In genomic region chr16:13968835-13969234, GRCh38 we compare ENCODE assay signal across 19 cellular contexts. TPM values are rescaled to one million over a fixed set of nuclear protein-coding genes. Genes with fewer than 3 reads are reported as not detected.
A peak's percentile ranks its signal among the peaks of the same experiment; 100 is the strongest.
DNase-seq lines count a peak whose midpoint lies in the region; ATAC-seq and TF ChIP-seq lines count a peak whose summit lies in the region.
"Had no signal": no experiment of that assay in that cellular context is flagged by ENCODE, and none has a peak within 500 bp of the region (broad histone marks: within the 10 kb centered on the region; RNA-seq: fewer than 3 reads in every experiment).

No MANE protein-coding gene starts in this region.

- BruUV-seq in A673 (replicated peaks; lab: Mats Ljungman, UMichigan) (no TSS peak), OCI-LY7 (replicated peaks; lab: Mats Ljungman, UMichigan) (no TSS peak)

- no peaks in the 10 kb centered on the region for H3K9me3 Mint-ChIP-seq in GM23338
- no peaks in the 10 kb centered on the region for H3K9me3 Mint-ChIP-seq in endodermal cell

- CTCF ChIA-PET in A673 (lab: Charles Lee) (interaction anchor here (0.6 kb wide), 1 partner anchor 317 kb away, joined by 4 read pairs; no protein-coding TSS in a partner anchor), OCI-LY7 (lab: Charles Lee; ENCODE audit: unreplicated experiment) (interaction anchor here (0.6 kb wide), 1 partner anchor 317 kb away, joined by 3 read pairs; no protein-coding TSS in a partner anchor)

- no peak overlapping the region for H3K4me3 Mint-ChIP-seq in GM23338
- no peak overlapping the region for H3K4me3 Mint-ChIP-seq in endodermal cell
- H3K4me3 Mint-ChIP-seq: CD14-positive monocyte, T-helper 17 cell had no signal

- no peak overlapping the region for H2AFZ ChIP-seq in GM23338
- H2AFZ ChIP-seq in OCI-LY7 (ENCODE audit: low read length), result no peak overlapping the region

- H3K9me2 ChIP-seq in GM23338 (ENCODE audit: insufficient read depth) (no peaks in the 10 kb centered on the region), OCI-LY7 (ENCODE audit: insufficient read depth, low read length) (no peaks in the 10 kb centered on the region)

- no peak overlapping the region for H3K9ac ChIP-seq in endodermal cell (ENCODE audit: extremely low read depth, low read length, poor library complexity, severe bottlenecking)
- H3K9ac ChIP-seq: KMS-11 had no signal

- DNase-seq in A673 (ENCODE audit: low spot score), result peak; percentile 31
- DNase-seq in GM23338 (ENCODE audit: low spot score), result peak; percentile 24
- no peak for DNase-seq in OCI-LY7 (ENCODE audit: low spot score)
- DNase-seq in endodermal cell, result no peak
- no peak for DNase-seq in NCI-H1105 treated with DMSO at 0.1 percent for 48 hours (lab: John Stamatoyannopoulos, UW)
- no peak for DNase-seq in Right ventricle myocardium superior
- no peak for DNase-seq in GM13977 (ENCODE audit: low spot score)
- DNase-seq: AML-193, DMS79, NCI-H1436, NCI-H1930, NCI-H2171 treated with DMSO at 0.1 percent for 48 hours, NCI-H446, NCI-H526 treated with DMSO at 0.1 percent for 48 hours, T-helper 17 cell had no signal

- 82 to 88% methylated on average over 2 of the region's 2 CpGs for WGBS in endodermal cell (ENCODE audit: insufficient coverage in 1 of 2, insufficient read length in 1 of 2), 2 experiments

- H3K36me3 Mint-ChIP-seq in GM23338 (ENCODE audit: low read depth), result no peaks in the 10 kb centered on the region
- no peaks in the 10 kb centered on the region for H3K36me3 Mint-ChIP-seq in endodermal cell (ENCODE audit: low read depth)
- H3K36me3 Mint-ChIP-seq: CD14-positive monocyte had no signal

- H3K27ac ChIP-seq in A673 (ENCODE audit: low read depth, low read length, poor library complexity, severe bottlenecking) (no peak overlapping the region), GM23338 (ENCODE audit: low read depth) (no peak overlapping the region), OCI-LY7 (ENCODE audit: low read depth, low read length, poor library complexity, severe bottlenecking) (no peak overlapping the region), endodermal cell (ENCODE audit: low read depth, low read length) (no peak overlapping the region)
- H3K27ac ChIP-seq: KMS-11, SJCRH30 had no signal

- H3K27ac Mint-ChIP-seq in GM23338 (no peak overlapping the region), endodermal cell (no peak overlapping the region)
- H3K27ac Mint-ChIP-seq: CD14-positive monocyte, T-helper 17 cell had no signal

- no peaks in the 10 kb centered on the region for H3K9me3 ChIP-seq in A673 (ENCODE audit: low read depth, low read length, poor library complexity, severe bottlenecking)
- no peaks in the 10 kb centered on the region for H3K9me3 ChIP-seq in OCI-LY7 (ENCODE audit: low read length)
- no peaks in the 10 kb centered on the region for H3K9me3 ChIP-seq in endodermal cell (ENCODE audit: control insufficient read depth, low read length)
- H3K9me3 ChIP-seq: SJCRH30 had no signal

- H3K4me1 ChIP-seq in A673 (ENCODE audit: insufficient read depth, low read length, poor library complexity, severe bottlenecking) (no peaks in the 10 kb centered on the region), GM23338 (ENCODE audit: insufficient read depth) (no peaks in the 10 kb centered on the region), OCI-LY7 (ENCODE audit: insufficient read depth, low read length, poor library complexity, severe bottlenecking) (no peaks in the 10 kb centered on the region), endodermal cell (ENCODE audit: control insufficient read depth, insufficient read depth, low read length) (no peaks in the 10 kb centered on the region)

- H3K4me3 ChIP-seq in A673 (ENCODE audit: low read depth, low read length, poor library complexity, severe bottlenecking), result no peak overlapping the region
- no peak overlapping the region for H3K4me3 ChIP-seq in GM23338
- no peak overlapping the region for H3K4me3 ChIP-seq in OCI-LY7 (ENCODE audit: low read depth, low read length, poor library complexity, severe bottlenecking)
- H3K4me3 ChIP-seq in endodermal cell (ENCODE audit: low read length), result no peak overlapping the region
- H3K4me3 ChIP-seq: SJCRH30 had no signal

- ATAC-seq in GM23338 (peak; percentile 52; the same call in 2 of the 3 replicates), Right ventricle myocardium superior (ENCODE audit: poor library complexity) (no peak), HG03280 (IDR thresholded peaks at IDR 0.05; ENCODE audit: unreplicated experiment) (no peak)
- ATAC-seq: T-helper 17 cell had no signal

- no peaks in the 10 kb centered on the region for H4K20me1 ChIP-seq in GM23338 (replicated peaks; ENCODE audit: insufficient read depth)
- no peaks in the 10 kb centered on the region for H4K20me1 ChIP-seq in OCI-LY7 (ENCODE audit: insufficient read depth, low read length)

- H3K36me3 ChIP-seq in A673 (ENCODE audit: insufficient read depth, low read length, poor library complexity, severe bottlenecking) (no peaks in the 10 kb centered on the region), GM23338 (ENCODE audit: insufficient read depth) (no peaks in the 10 kb centered on the region), OCI-LY7 (ENCODE audit: insufficient read depth, low read length) (no peaks in the 10 kb centered on the region), endodermal cell (ENCODE audit: control insufficient read depth, insufficient read depth, low read length) (no peaks in the 10 kb centered on the region)
- H3K36me3 ChIP-seq: SJCRH30 had no signal

- peak; percentile 45 for TF ChIP-seq CTCF in A673 (conservative IDR thresholded peaks at IDR 0.05; ENCODE audit: low read depth, low read length)
- TF ChIP-seq CTCF in GM23338 (conservative IDR thresholded peaks at IDR 0.05; ENCODE audit: low read depth in 2 of 2), result peak; percentile 52 to 63
- TF ChIP-seq CTCF in OCI-LY7 (conservative IDR thresholded peaks at IDR 0.05; ENCODE audit: low read length), result peak; percentile 55
- peak; percentile 57 for TF ChIP-seq CTCF in endodermal cell (conservative IDR thresholded peaks at IDR 0.05)
- no peak for TF ChIP-seq CTCF in GM13977 (IDR thresholded peaks at IDR 0.05; ENCODE audit: extremely low read depth, insufficient read depth, missing control alignments)

- H3F3A ChIP-seq in GM23338 (replicated peaks; ENCODE audit: low read depth), result no peaks in the 10 kb centered on the region

- H3K4me2 ChIP-seq in GM23338 (no peak overlapping the region), OCI-LY7 (ENCODE audit: low read length) (no peak overlapping the region)
- H3K4me2 ChIP-seq: KMS-11 had no signal

- intact Hi-C loops in A673 (cut with micrococcal nuclease; ENCODE audit: unreplicated experiment), result no loop called here
- intact Hi-C loops in OCI-LY7 (cut with micrococcal nuclease; ENCODE audit: unreplicated experiment), result no loop called here
- intact Hi-C loops in Right ventricle myocardium superior (cut with DNase I), result no loop called here

- POLR2A ChIA-PET in A673 (lab: Charles Lee; ENCODE audit: low non-redundant PET), result no interaction called here
- POLR2A ChIA-PET in OCI-LY7 (lab: Charles Lee), result interaction anchor here (1.2 kb wide), 1 partner anchor 49 kb away, joined by 3 read pairs; no protein-coding TSS in a partner anchor

- H3K4me1 Mint-ChIP-seq in GM23338, result peaks cover 4% of the 10 kb centered on the region
- no peaks in the 10 kb centered on the region for H3K4me1 Mint-ChIP-seq in endodermal cell
- H3K4me1 Mint-ChIP-seq: CD14-positive monocyte, T-helper 17 cell had no signal

- peaks cover 3% of the 10 kb centered on the region for H3K27me3 Mint-ChIP-seq in GM23338 (ENCODE audit: insufficient read depth, low read depth, poor library complexity)
- no peaks in the 10 kb centered on the region for H3K27me3 Mint-ChIP-seq in endodermal cell (ENCODE audit: insufficient read depth)

- H3K27me3 ChIP-seq in A673 (replicated peaks; ENCODE audit: insufficient read depth, low read depth, low read length, poor library complexity) (no peaks in the 10 kb centered on the region), GM23338 (ENCODE audit: insufficient read depth) (no peaks in the 10 kb centered on the region), endodermal cell (ENCODE audit: control insufficient read depth, insufficient read depth, low read length, poor library complexity, severe bottlenecking) (no peaks in the 10 kb centered on the region)
- H3K27me3 ChIP-seq: SJCRH30 had no signal

- in situ Hi-C loops in GM13977 (cut with MboI; ENCODE audit: low pct_unique_long_range_greater_than_20kb, low sequenced_read_pairs, unreplicated experiment), result no loop called here

- H3K79me2 ChIP-seq in GM23338 (replicated peaks; ENCODE audit: insufficient read depth), result no peaks in the 10 kb centered on the region
- no peaks in the 10 kb centered on the region for H3K79me2 ChIP-seq in OCI-LY7 (ENCODE audit: insufficient read depth, low read depth, low read length)

TF ChIP-seq in GM23338, 12 proteins besides CTCF, POLR2A, EP300 and RAD21 (continues in another document):
- TF ChIP-seq ZNF114 (CRISPR knock-in tag; IDR thresholded peaks at IDR 0.05), result no peak
- no peak for TF ChIP-seq EZH2phosphoT487 (IDR thresholded peaks at IDR 0.05; ENCODE audit: unreplicated experiment)
- TF ChIP-seq, protein P1, sequence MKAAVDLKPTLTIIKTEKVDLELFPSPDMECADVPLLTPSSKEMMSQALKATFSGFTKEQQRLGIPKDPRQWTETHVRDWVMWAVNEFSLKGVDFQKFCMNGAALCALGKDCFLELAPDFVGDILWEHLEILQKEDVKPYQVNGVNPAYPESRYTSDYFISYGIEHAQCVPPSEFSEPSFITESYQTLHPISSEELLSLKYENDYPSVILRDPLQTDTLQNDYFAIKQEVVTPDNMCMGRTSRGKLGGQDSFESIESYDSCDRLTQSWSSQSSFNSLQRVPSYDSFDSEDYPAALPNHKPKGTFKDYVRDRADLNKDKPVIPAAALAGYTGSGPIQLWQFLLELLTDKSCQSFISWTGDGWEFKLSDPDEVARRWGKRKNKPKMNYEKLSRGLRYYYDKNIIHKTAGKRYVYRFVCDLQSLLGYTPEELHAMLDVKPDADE (IDR thresholded peaks at IDR 0.05), result no peak
- TF ChIP-seq EZH2 (IDR thresholded peaks at IDR 0.05; ENCODE audit: low read depth, unreplicated experiment), result no peak
- TF ChIP-seq ZNF331 (CRISPR knock-in tag; IDR thresholded peaks at IDR 0.05; ENCODE audit: low read depth), result no peak
- TF ChIP-seq STAT1 (IDR thresholded peaks at IDR 0.05; ENCODE audit: unreplicated experiment), result no peak
- TF ChIP-seq NANOG (IDR thresholded peaks at IDR 0.05; ENCODE audit: borderline replicate concordance), result no peak
- TF ChIP-seq POLR2AphosphoS5 (IDR thresholded peaks at IDR 0.05; ENCODE audit: low read depth), result no peak
- no peak for TF ChIP-seq CREB1 (CRISPR knock-in tag; IDR thresholded peaks at IDR 0.05; ENCODE audit: low read depth)

RNA-seq across cellular contexts. Expression of gene ERCC4, which starts 48.9 kb away (rescaled TPM):
- total RNA-seq in A673 (2021) (18.5 and 18.8 TPM in 2 replicates), OCI-LY7 (2022) (20.8 and 21.6 TPM in 2 replicates), endodermal cell (10 to 100 TPM; 12.9 to 18.2 TPM), Right ventricle myocardium superior (6.0 TPM)
- total RNA-seq in GM23338 (2014; rRNA removed; shearing (Covaris generic)), result 5.4 and 8.2 TPM in 2 replicates
- 21.6 and 24.0 TPM in 2 replicates for polyA plus RNA-seq in GM23338 (2016; fragmentation: Nextera tagmentation; extraction: Ambion mirVana)
- 7.3 TPM in 2 replicates for total RNA-seq in OCI-LY7 (2014; rRNA removed; shearing (Covaris generic))
- 11.5 TPM for polyA plus RNA-seq in endodermal cell (2013, experiment 1 of 2)
- 12.5 TPM for polyA plus RNA-seq in endodermal cell (2013, experiment 2 of 2)

Comparison
In these comparisons a context has a peak if more than half of its experiments do, and no peak if none do; other contexts are left out.
1. DNase-seq: peak in A673 (single experiment) and GM23338 (single experiment); none in OCI-LY7 (single experiment), endodermal cell (single experiment), NCI-H1105 treated with DMSO at 0.1 percent for 48 hours (single experiment), Right ventricle myocardium superior (single experiment) and GM13977 (single experiment).